10 cellular contexts compared by ENCODE assay signal in genomic region chr4:107987916-107988762, GRCh38. TPM values are rescaled to one million over a fixed set of nuclear protein-coding genes. Genes with fewer than 3 reads are reported as not detected.
DNase-seq lines count a peak whose midpoint lies in the region; ATAC-seq and TF ChIP-seq lines count a peak whose summit lies in the region.
"Had no signal": no experiment of that assay in that cellular context is flagged by ENCODE, and none has a peak within 500 bp of the region (broad histone marks: within the 10 kb centered on the region; RNA-seq: fewer than 3 reads in every experiment).

No MANE protein-coding gene starts in this region.

- H3K79me2 ChIP-seq in KMS-11 (ENCODE audit: insufficient read depth, low read depth) = peaks cover 31% of the 10 kb centered on the region

- DNase-seq in coronary artery (ENCODE audit: low spot score) = no peak
- no peak for DNase-seq in natural killer cell treated with Interleukin-12 subunit alpha and Interleukin-12 subunit beta and Interleukin-15 and Interleukin-18, amount 100 ng/mL, for 72 hours (ENCODE audit: low spot score)
- DNase-seq in stimulated activated naive B cell treated with anti-CD40 and anti-IgM and Interleukin-4, amounts not matched to agents 10 μg/mL and 1 μg/mL and 100 μg/mL, for 72 hours = no peak
- no peak for DNase-seq in amniotic stem cell (lab: John Stamatoyannopoulos, UW)
- DNase-seq in DMS 273 (lab: John Stamatoyannopoulos, UW; ENCODE audit: unreplicated experiment) = no peak
- DNase-seq: NCI-H187 treated with DMSO at 0.1 percent for 48 hours, T-helper 2 cell had no signal

- peaks cover 0 to 25% (median 14%) of the 10 kb centered on the region in 11 experiments; a peak in 11 of 22 replicates for H4K20me1 ChIP-seq in BLaER1 treated with 17β-estradiol and CSF1 and Interleukin-3, amounts not matched to agents 10 nM and 100 nM
- H4K20me1 ChIP-seq in KMS-11 (ENCODE audit: insufficient read depth) = peaks cover 5% of the 10 kb centered on the region; the same call in 1 of the 2 replicates

- peaks cover 6 to 19% of the 10 kb centered on the region in 2 donors for H3K4me1 Mint-ChIP-seq in natural killer cell treated with Interleukin-12 subunit alpha and Interleukin-12 subunit beta and Interleukin-15 and Interleukin-18, amount 100 ng/mL, for 72 hours (ENCODE audit: low read depth in 2 of 2)
- H3K4me1 Mint-ChIP-seq in stimulated activated naive B cell treated with anti-CD40 and anti-IgM and Interleukin-4, amounts not matched to agents 10 μg/mL and 1 μg/mL and 100 μg/mL, for 72 hours = peaks cover 15 to 20% of the 10 kb centered on the region in 2 donors

- H3K9me3 ChIP-seq in BLaER1 treated with 17β-estradiol and CSF1 and Interleukin-3, amounts not matched to agents 10 nM and 100 nM (replicated peaks in 1 of 11) = no peaks in the 10 kb centered on the region

- H3K9ac ChIP-seq in BLaER1 treated with 17β-estradiol and CSF1 and Interleukin-3, amounts not matched to agents 10 nM and 100 nM = no peak overlapping the region
- no peak overlapping the region for H3K9ac ChIP-seq in KMS-11

- H3K27ac Mint-ChIP-seq in natural killer cell treated with Interleukin-12 subunit alpha and Interleukin-12 subunit beta and Interleukin-15 and Interleukin-18, amount 100 ng/mL, for 72 hours = peak overlapping the region in 1 of 2 donors; percentile 79
- no peak overlapping the region for H3K27ac Mint-ChIP-seq in stimulated activated naive B cell treated with anti-CD40 and anti-IgM and Interleukin-4, amounts not matched to agents 10 μg/mL and 1 μg/mL and 100 μg/mL, for 72 hours

- H3K4me3 ChIP-seq in BLaER1 treated with 17β-estradiol and CSF1 and Interleukin-3, amounts not matched to agents 10 nM and 100 nM = no peak overlapping the region
- no peak overlapping the region for H3K4me3 ChIP-seq in KMS-11 (IDR thresholded peaks at IDR 0.05; ENCODE audit: insufficient read depth, low read depth, low read length)
- no peak overlapping the region for H3K4me3 ChIP-seq in coronary artery

- H2AFZ ChIP-seq in KMS-11 (ENCODE audit: low read depth) = peak overlapping the region; percentile 79; the same call in 1 of the 2 replicates

- ATAC-seq in natural killer cell treated with Interleukin-12 subunit alpha and Interleukin-12 subunit beta and Interleukin-15 and Interleukin-18, amount 100 ng/mL, for 72 hours = no peak
- no peak for ATAC-seq in stimulated activated naive B cell treated with anti-CD40 and anti-IgM and Interleukin-4, amounts not matched to agents 10 μg/mL and 1 μg/mL and 100 μg/mL, for 72 hours (replicated peaks)
- no peak for ATAC-seq in HG03135 (IDR thresholded peaks at IDR 0.05; ENCODE audit: unreplicated experiment)

- no peaks in the 10 kb centered on the region for H3K27me3 ChIP-seq in BLaER1 treated with 17β-estradiol and CSF1 and Interleukin-3, amounts not matched to agents 10 nM and 100 nM
- H3K27me3 ChIP-seq in KMS-11 (ENCODE audit: insufficient read depth, low read depth) = no peaks in the 10 kb centered on the region

- no peaks in the 10 kb centered on the region for H3K27me3 Mint-ChIP-seq in natural killer cell treated with Interleukin-12 subunit alpha and Interleukin-12 subunit beta and Interleukin-15 and Interleukin-18, amount 100 ng/mL, for 72 hours
- no peaks in the 10 kb centered on the region for H3K27me3 Mint-ChIP-seq in stimulated activated naive B cell treated with anti-CD40 and anti-IgM and Interleukin-4, amounts not matched to agents 10 μg/mL and 1 μg/mL and 100 μg/mL, for 72 hours

- no peak overlapping the region for H3K27ac ChIP-seq in BLaER1 treated with 17β-estradiol and CSF1 and Interleukin-3, amounts not matched to agents 10 nM and 100 nM
- H3K27ac ChIP-seq in KMS-11 = no peak overlapping the region
- peak overlapping the region; percentile 90 to 96 for H3K27ac ChIP-seq in coronary artery

- TF ChIP-seq CTCF in KMS-11 (conservative IDR thresholded peaks at IDR 0.05; ENCODE audit: low read depth, low read length) (no peak), coronary artery (IDR thresholded peaks at IDR 0.05) (no peak)

- no peaks in the 10 kb centered on the region for H3K9me3 Mint-ChIP-seq in natural killer cell treated with Interleukin-12 subunit alpha and Interleukin-12 subunit beta and Interleukin-15 and Interleukin-18, amount 100 ng/mL, for 72 hours
- no peaks in the 10 kb centered on the region for H3K9me3 Mint-ChIP-seq in stimulated activated naive B cell treated with anti-CD40 and anti-IgM and Interleukin-4, amounts not matched to agents 10 μg/mL and 1 μg/mL and 100 μg/mL, for 72 hours

- H3K4me1 ChIP-seq in BLaER1 treated with 17β-estradiol and CSF1 and Interleukin-3, amounts not matched to agents 10 nM and 100 nM = peaks cover 33 to 49% (median 35%) of the 10 kb centered on the region in 10 experiments
- H3K4me1 ChIP-seq in KMS-11 (ENCODE audit: low read depth, poor library complexity, severe bottlenecking) = peaks cover 27% of the 10 kb centered on the region

- peak overlapping the region in 9 of 11 experiments; percentile 46 to 92 (median 86); a peak in 14 of 22 replicates for H3K4me2 ChIP-seq in BLaER1 treated with 17β-estradiol and CSF1 and Interleukin-3, amounts not matched to agents 10 nM and 100 nM
- H3K4me2 ChIP-seq in KMS-11 = peak overlapping the region; percentile 98; the same call in 1 of the 2 replicates

- H3K4me3 Mint-ChIP-seq in natural killer cell treated with Interleukin-12 subunit alpha and Interleukin-12 subunit beta and Interleukin-15 and Interleukin-18, amount 100 ng/mL, for 72 hours = peak overlapping the region; percentile 3
- no peak overlapping the region for H3K4me3 Mint-ChIP-seq in stimulated activated naive B cell treated with anti-CD40 and anti-IgM and Interleukin-4, amounts not matched to agents 10 μg/mL and 1 μg/mL and 100 μg/mL, for 72 hours

- no peaks in the 10 kb centered on the region; a peak in 1 of 22 replicates for H3K36me3 ChIP-seq in BLaER1 treated with 17β-estradiol and CSF1 and Interleukin-3, amounts not matched to agents 10 nM and 100 nM
- H3K36me3 ChIP-seq in KMS-11 (ENCODE audit: insufficient read depth) = no peaks in the 10 kb centered on the region

- H3K36me3 Mint-ChIP-seq in natural killer cell treated with Interleukin-12 subunit alpha and Interleukin-12 subunit beta and Interleukin-15 and Interleukin-18, amount 100 ng/mL, for 72 hours = peaks cover 5% of the 10 kb centered on the region
- peaks cover 0 to 4% of the 10 kb centered on the region in 2 donors for H3K36me3 Mint-ChIP-seq in stimulated activated naive B cell treated with anti-CD40 and anti-IgM and Interleukin-4, amounts not matched to agents 10 μg/mL and 1 μg/mL and 100 μg/mL, for 72 hours

RNA-seq across cellular contexts. Expression of gene HADH, which starts 1.6 kb away (rescaled TPM):
- total RNA-seq in natural killer cell treated with Interleukin-12 subunit alpha and Interleukin-12 subunit beta and Interleukin-15 and Interleukin-18, amount 100 ng/mL, for 72 hours = 10 to 100 TPM; 21.3 to 33.9 TPM

RNA-seq across cellular contexts. Expression of gene CYP2U1, which starts 56.8 kb away (rescaled TPM):
- total RNA-seq in natural killer cell treated with Interleukin-12 subunit alpha and Interleukin-12 subunit beta and Interleukin-15 and Interleukin-18, amount 100 ng/mL, for 72 hours = 1 to 10 TPM; 1.6 to 4.3 TPM

Comparison
In these comparisons a context has a peak if more than half of its experiments do, and no peak if none do; other contexts are left out.
1. H3K27ac ChIP-seq: peak in coronary artery (2 of 2); none in BLaER1 treated with 17β-estradiol and CSF1 and Interleukin-3, amounts not matched to agents 10 nM and 100 nM (0 of 11) and KMS-11 (single experiment).